ENCODE assay signal across 1 cellular context in genomic region chr1:18731148-18731547, GRCh38.
TF ChIP-seq lines count a peak whose summit lies in the region.

No MANE protein-coding gene starts in this region.

TF ChIP-seq in HepG2, 621 proteins besides CTCF, POLR2A, EP300 and RAD21 (continued from another document):
- TF ChIP-seq PRDM15 (CRISPR knock-in tag; IDR thresholded peaks at IDR 0.05), result no peak
- TF ChIP-seq STAT6 (CRISPR knock-in tag; IDR thresholded peaks at IDR 0.05; ENCODE audit: borderline replicate concordance), result no peak
- no peak for TF ChIP-seq RXRA (CRISPR knock-in tag; IDR thresholded peaks at IDR 0.05)
- no peak for TF ChIP-seq DRAP1 (CRISPR knock-in tag; IDR thresholded peaks at IDR 0.05)
- TF ChIP-seq STAG1 (CRISPR knock-in tag; IDR thresholded peaks at IDR 0.05), result no peak
- no peak for TF ChIP-seq TOE1 (CRISPR knock-in tag; IDR thresholded peaks at IDR 0.05)
- TF ChIP-seq KMT2B (CRISPR knock-in tag; IDR thresholded peaks at IDR 0.05), result no peak
- no peak for TF ChIP-seq SRSF4 (IDR thresholded peaks at IDR 0.05; ENCODE audit: low read depth, low read length, poor library complexity, severe bottlenecking)
- TF ChIP-seq KLF13 (CRISPR knock-in tag; IDR thresholded peaks at IDR 0.05), result no peak
- no peak for TF ChIP-seq ZBTB14 (CRISPR knock-in tag; IDR thresholded peaks at IDR 0.05)
- TF ChIP-seq ZNF619 (CRISPR knock-in tag; IDR thresholded peaks at IDR 0.05), result no peak
- no peak for TF ChIP-seq ARHGAP35 (CRISPR knock-in tag; IDR thresholded peaks at IDR 0.05; ENCODE audit: borderline replicate concordance)
- TF ChIP-seq ZBTB37 (CRISPR knock-in tag; IDR thresholded peaks at IDR 0.05), result no peak
- no peak for TF ChIP-seq MTA1 (CRISPR knock-in tag; IDR thresholded peaks at IDR 0.05; ENCODE audit: borderline replicate concordance)
- no peak for TF ChIP-seq MED1 (CRISPR knock-in tag; IDR thresholded peaks at IDR 0.05)
